ENCODE assay signal across 13 cellular contexts in the genomic region with DNA sequence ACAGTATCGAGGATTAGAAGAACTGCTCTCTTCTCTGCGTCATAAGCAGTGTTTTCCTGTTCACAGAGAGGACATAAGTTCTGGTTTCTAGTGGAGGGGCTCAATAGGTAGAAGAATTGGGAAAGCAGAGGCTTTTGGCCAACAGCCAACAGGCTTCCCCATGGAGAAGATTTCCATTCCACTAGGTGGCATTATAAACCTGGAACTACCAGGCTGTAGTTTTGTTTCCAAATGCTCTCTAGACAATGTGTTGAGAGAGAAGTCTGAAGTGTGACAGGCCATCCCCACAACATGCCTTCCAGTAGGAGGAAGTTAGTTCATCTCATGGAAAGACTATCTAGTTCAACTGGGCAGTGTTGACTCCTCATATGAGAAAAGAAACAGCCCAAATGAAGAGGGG.
DNase-seq lines count a peak whose midpoint lies in the region; ATAC-seq and TF ChIP-seq lines count a peak whose summit lies in the region.
"Had no signal": no experiment of that assay in that cellular context is flagged by ENCODE, and none has a peak within 500 bp of the region (broad histone marks: within the 10 kb centered on the region; RNA-seq: fewer than 3 reads in every experiment).

No MANE protein-coding gene starts in this region.

- H3K36me3 ChIP-seq in HCT116 (ENCODE audit: control insufficient read depth in 1 of 2, insufficient read depth in 2 of 2, low read length in 2 of 2) (no peaks in the 10 kb centered on the region), esophagus muscularis mucosa (no peaks in the 10 kb centered on the region), gastrocnemius medialis (no peaks in the 10 kb centered on the region)
- H3K36me3 ChIP-seq: lower lobe of right lung, ovary had no signal

- H3K27ac ChIP-seq in HCT116 (ENCODE audit: low read depth, low read length) = no peak overlapping the region
- H3K27ac ChIP-seq in esophagus muscularis mucosa (replicated peaks in 1 of 4) = no peak overlapping the region
- no peak overlapping the region for H3K27ac ChIP-seq in gastrocnemius medialis
- H3K27ac ChIP-seq: lower lobe of right lung, ovary had no signal

- TF ChIP-seq POLR2A in HCT116 (IDR thresholded peaks at IDR 0.05; ENCODE audit: borderline replicate concordance, extremely low read depth, insufficient read depth, insufficient read length) (no peak), esophagus muscularis mucosa (IDR thresholded peaks at IDR 0.05; ENCODE audit: low read depth) (no peak), gastrocnemius medialis (IDR thresholded peaks at IDR 0.05) (no peak)

- TF ChIP-seq CTCF in AG10803 (conservative IDR thresholded peaks at IDR 0.05; ENCODE audit: low read length) = peak; percentile 17; the same call in 1 of the 2 replicates
- TF ChIP-seq CTCF in HCT116 (IDR thresholded peaks at IDR 0.05 in 2 of 3, conservative IDR thresholded peaks at IDR 0.05 in 1 of 3; ENCODE audit: borderline replicate concordance in 1 of 3, insufficient read depth in 1 of 3, low read depth in 2 of 3, low read length in 2 of 3) = peak in 1 of 3 experiments; percentile 48; a peak in 3 of 6 replicates
- TF ChIP-seq CTCF in esophagus muscularis mucosa (IDR thresholded peaks at IDR 0.05) = no peak
- TF ChIP-seq CTCF in gastrocnemius medialis (IDR thresholded peaks at IDR 0.05 in 4 of 5, conservative IDR thresholded peaks at IDR 0.05 in 1 of 5) = no peak

- ATAC-seq in HCT116 (peak; percentile 69), gastrocnemius medialis (no peak)
- ATAC-seq: lower lobe of right lung had no signal

- intact Hi-C loops in HCT116 (cut with micrococcal nuclease) = no loop called here
- intact Hi-C loops in esophagus muscularis mucosa (cut with DNase I) = no loop called here
- intact Hi-C loops in gastrocnemius medialis (cut with DNase I; ENCODE audit: low total_unique reads) = no loop called here

- TF ChIP-seq RAD21 in HCT116 (IDR thresholded peaks at IDR 0.05; ENCODE audit: low read depth) = peak; percentile 58

- H3K4me2 ChIP-seq in HCT116 (ENCODE audit: low read length) = peak overlapping the region; percentile 2; the same call in 1 of the 2 replicates

- in situ Hi-C loops in SK-MEL-5 (cut with HindIII; ENCODE audit: low pct_unique_long_range_greater_than_20kb, low sequenced_read_pairs) (no loop called here), gastrocnemius medialis (cut with MboI; ENCODE audit: low sequenced_read_pairs in 4 of 4) (no loop called here)

- POLR2A ChIA-PET in HCT116 (lab: Charles Lee) = no interaction called here

- 91% methylated on average over 2 of the region's 2 CpGs for WGBS in esophagus muscularis mucosa

- H3K27me3 ChIP-seq in HCT116 (ENCODE audit: insufficient read depth, low read length) = no peaks in the 10 kb centered on the region
- H3K27me3 ChIP-seq in esophagus muscularis mucosa = no peaks in the 10 kb centered on the region
- no peaks in the 10 kb centered on the region for H3K27me3 ChIP-seq in gastrocnemius medialis
- H3K27me3 ChIP-seq: ovary had no signal

- no peak overlapping the region for H2AFZ ChIP-seq in HCT116 (ENCODE audit: low read depth, low read length, poor library complexity, severe bottlenecking)

- no TSS peak for BruUV-seq in HCT116 (replicated peaks; lab: Mats Ljungman, UMichigan)

- RAD21 ChIA-PET in HCT116 (lab: Charles Lee; ENCODE audit: low non-redundant PET in 1 of 2, low total read pairs in 2 of 2, uncharacterized antibody in 2 of 2, unreplicated experiment in 2 of 2) = no interaction called here

- no peak overlapping the region for H3K9ac ChIP-seq in HCT116 (ENCODE audit: low read length)

- H3K4me3 ChIP-seq in AG10803 (ENCODE audit: low read length) (no peak overlapping the region), HCT116 (replicated peaks in 1 of 2; ENCODE audit: low read depth in 1 of 2, low read length in 2 of 2) (no peak overlapping the region), esophagus muscularis mucosa (no peak overlapping the region), gastrocnemius medialis (no peak overlapping the region)
- H3K4me3 ChIP-seq: lower lobe of right lung, ovary had no signal

- no peak for TF ChIP-seq EP300 in esophagus muscularis mucosa (IDR thresholded peaks at IDR 0.05)

- H3K9me3 ChIP-seq in HCT116 (ENCODE audit: control insufficient read depth in 1 of 2, insufficient read depth in 1 of 2, low read depth in 1 of 2, low read length in 2 of 2) = peaks cover 0 to 2% of the 10 kb centered on the region in 2 experiments; a peak in 1 of 4 replicates
- H3K9me3 ChIP-seq in esophagus muscularis mucosa = peaks cover 0 to 5% (median 2%) of the 10 kb centered on the region in 4 donors
- H3K9me3 ChIP-seq in gastrocnemius medialis = no peaks in the 10 kb centered on the region
- H3K9me3 ChIP-seq: lower lobe of right lung, ovary had no signal

- DNase-seq in AG10803 (ENCODE audit: low read depth) (no peak), HCT116 (ENCODE audit: low read depth, low spot score) (peak; percentile 28), SK-MEL-5 (ENCODE audit: low read depth, low spot score) (peak; percentile 73), glomerular endothelial cell (ENCODE audit: extremely low read depth, low read depth, low spot score) (peak; percentile 3), esophagus muscularis mucosa (ENCODE audit: extremely low spot score) (no peak), gastrocnemius medialis (no peak), DMS79 treated with DMSO at 0.1 percent for 48 hours (lab: John Stamatoyannopoulos, UW) (no peak), T-helper 1 cell (no peak)
- DNase-seq: H9; lower lobe of right lung; NCI-H446 treated with DMSO at 0.1 percent for 48 hours; ovary; stimulated activated naive CD4-positive, alpha-beta T cell treated with Interleukin-2 at 50 U/mL for 16 hours had no signal

- CTCF ChIA-PET in HCT116 (lab: Charles Lee) = no interaction called here

- no peaks in the 10 kb centered on the region for H4K20me1 ChIP-seq in HCT116 (ENCODE audit: insufficient read depth)

- H3K4me1 ChIP-seq in HCT116 (ENCODE audit: control insufficient read depth in 1 of 2, insufficient read depth in 2 of 2, low read length in 2 of 2) (peaks cover 0 to 9% of the 10 kb centered on the region in 2 experiments; a peak in 2 of 4 replicates), esophagus muscularis mucosa (no peaks in the 10 kb centered on the region), gastrocnemius medialis (no peaks in the 10 kb centered on the region)
- H3K4me1 ChIP-seq: lower lobe of right lung had no signal

- H3K79me2 ChIP-seq in HCT116 (ENCODE audit: insufficient read depth, low read length) = no peaks in the 10 kb centered on the region

- no peaks in the 10 kb centered on the region for H3K9me2 ChIP-seq in HCT116 (ENCODE audit: insufficient read depth)

TF ChIP-seq in HCT116, 20 proteins besides CTCF, POLR2A, EP300 and RAD21 (continues in another document):
- TF ChIP-seq CEBPB (IDR thresholded peaks at IDR 0.05; ENCODE audit: low read depth) (no peak), EGR1 (IDR thresholded peaks at IDR 0.05; ENCODE audit: low read depth) (no peak), SP1 (IDR thresholded peaks at IDR 0.05; ENCODE audit: low read depth) (no peak), FOSL1 (IDR thresholded peaks at IDR 0.05; ENCODE audit: low read depth) (no peak), TCF7L2 (IDR thresholded peaks at IDR 0.05; ENCODE audit: borderline replicate concordance, extremely low read depth, insufficient read depth, insufficient read length) (no peak), ELF1 (IDR thresholded peaks at IDR 0.05; ENCODE audit: borderline replicate concordance, low read depth) (no peak), SIN3A (IDR thresholded peaks at IDR 0.05; ENCODE audit: low read depth) (no peak), YY1 (IDR thresholded peaks at IDR 0.05; ENCODE audit: extremely low read depth, insufficient replicate concordance, low read depth, low read length) (no peak), JUND (IDR thresholded peaks at IDR 0.05) (no peak), EZH2phosphoT487 (IDR thresholded peaks at IDR 0.05; ENCODE audit: borderline replicate concordance) (no peak), SRF (IDR thresholded peaks at IDR 0.05; ENCODE audit: low read depth) (no peak), POLR2AphosphoS5 (IDR thresholded peaks at IDR 0.05; ENCODE audit: low read depth, low read length) (no peak), EZH2 (IDR thresholded peaks at IDR 0.05) (no peak), ZNF274 (IDR thresholded peaks at IDR 0.05; ENCODE audit: low read depth, low read length) (no peak), ZFX (IDR thresholded peaks at IDR 0.05) (no peak), CBX3 (IDR thresholded peaks at IDR 0.05; ENCODE audit: low read depth) (no peak)
- TF ChIP-seq, protein P1, sequence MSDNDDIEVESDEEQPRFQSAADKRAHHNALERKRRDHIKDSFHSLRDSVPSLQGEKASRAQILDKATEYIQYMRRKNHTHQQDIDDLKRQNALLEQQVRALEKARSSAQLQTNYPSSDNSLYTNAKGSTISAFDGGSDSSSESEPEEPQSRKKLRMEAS (IDR thresholded peaks at IDR 0.05) = no peak
- TF ChIP-seq, protein P2, sequence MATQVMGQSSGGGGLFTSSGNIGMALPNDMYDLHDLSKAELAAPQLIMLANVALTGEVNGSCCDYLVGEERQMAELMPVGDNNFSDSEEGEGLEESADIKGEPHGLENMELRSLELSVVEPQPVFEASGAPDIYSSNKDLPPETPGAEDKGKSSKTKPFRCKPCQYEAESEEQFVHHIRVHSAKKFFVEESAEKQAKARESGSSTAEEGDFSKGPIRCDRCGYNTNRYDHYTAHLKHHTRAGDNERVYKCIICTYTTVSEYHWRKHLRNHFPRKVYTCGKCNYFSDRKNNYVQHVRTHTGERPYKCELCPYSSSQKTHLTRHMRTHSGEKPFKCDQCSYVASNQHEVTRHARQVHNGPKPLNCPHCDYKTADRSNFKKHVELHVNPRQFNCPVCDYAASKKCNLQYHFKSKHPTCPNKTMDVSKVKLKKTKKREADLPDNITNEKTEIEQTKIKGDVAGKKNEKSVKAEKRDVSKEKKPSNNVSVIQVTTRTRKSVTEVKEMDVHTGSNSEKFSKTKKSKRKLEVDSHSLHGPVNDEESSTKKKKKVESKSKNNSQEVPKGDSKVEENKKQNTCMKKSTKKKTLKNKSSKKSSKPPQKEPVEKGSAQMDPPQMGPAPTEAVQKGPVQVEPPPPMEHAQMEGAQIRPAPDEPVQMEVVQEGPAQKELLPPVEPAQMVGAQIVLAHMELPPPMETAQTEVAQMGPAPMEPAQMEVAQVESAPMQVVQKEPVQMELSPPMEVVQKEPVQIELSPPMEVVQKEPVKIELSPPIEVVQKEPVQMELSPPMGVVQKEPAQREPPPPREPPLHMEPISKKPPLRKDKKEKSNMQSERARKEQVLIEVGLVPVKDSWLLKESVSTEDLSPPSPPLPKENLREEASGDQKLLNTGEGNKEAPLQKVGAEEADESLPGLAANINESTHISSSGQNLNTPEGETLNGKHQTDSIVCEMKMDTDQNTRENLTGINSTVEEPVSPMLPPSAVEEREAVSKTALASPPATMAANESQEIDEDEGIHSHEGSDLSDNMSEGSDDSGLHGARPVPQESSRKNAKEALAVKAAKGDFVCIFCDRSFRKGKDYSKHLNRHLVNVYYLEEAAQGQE (IDR thresholded peaks at IDR 0.05; ENCODE audit: low read depth) = no peak

Comparison
In these comparisons a context has a peak if more than half of its experiments do, and no peak if none do; other contexts are left out.
1. DNase-seq: peak in HCT116 (single experiment), SK-MEL-5 (single experiment) and glomerular endothelial cell (single experiment); none in AG10803 (single experiment), esophagus muscularis mucosa (single experiment), gastrocnemius medialis (0 of 2), DMS79 treated with DMSO at 0.1 percent for 48 hours (single experiment) and T-helper 1 cell (0 of 5).